In the genomic region with DNA sequence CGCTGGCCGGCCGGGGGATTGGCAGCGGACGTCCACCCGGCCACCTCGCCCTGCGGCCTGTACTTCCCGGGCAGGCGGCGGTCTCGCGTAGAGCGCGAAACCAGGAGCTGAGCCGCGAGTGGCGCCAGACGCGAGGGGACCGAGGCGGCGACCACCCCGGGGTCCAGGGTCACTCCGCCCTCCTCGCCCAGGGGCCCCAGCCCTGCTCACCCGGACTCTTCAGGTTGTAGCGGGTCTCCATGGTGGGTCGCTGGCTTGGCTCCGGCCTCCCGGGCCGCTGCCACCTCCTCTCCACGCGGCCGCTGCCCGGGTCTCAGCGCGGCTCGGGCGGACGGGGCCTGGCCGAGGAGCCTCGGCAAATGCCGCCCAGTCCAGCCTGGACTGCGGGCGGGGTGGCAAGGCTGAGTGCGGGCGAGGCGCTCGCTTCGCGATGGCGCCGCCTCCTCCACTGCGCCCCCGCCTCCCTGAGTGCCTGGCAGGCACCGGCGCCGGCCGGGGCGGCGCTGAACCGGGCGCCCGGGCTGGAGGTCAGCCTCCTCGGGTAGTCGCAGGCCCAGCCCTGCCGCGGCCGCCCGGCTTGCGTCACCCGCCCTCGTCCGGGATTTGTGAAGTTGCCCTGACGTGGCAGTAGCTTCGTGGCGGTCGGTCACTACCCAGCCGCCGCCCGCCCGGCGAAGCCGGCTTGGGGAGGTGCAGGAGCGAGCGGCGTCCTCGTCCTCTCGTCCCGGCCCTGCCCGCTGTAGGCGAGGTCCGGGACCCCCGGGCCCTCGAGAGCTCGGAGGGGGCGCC, we compare ENCODE assay signal across 8 cellular contexts. TPM values are rescaled to one million over a fixed set of nuclear protein-coding genes. Genes with fewer than 3 reads are reported as not detected.
DNase-seq lines count a peak whose midpoint lies in the region; ATAC-seq, FAIRE-seq and TF ChIP-seq lines count a peak whose summit lies in the region.

A gene with protein sequence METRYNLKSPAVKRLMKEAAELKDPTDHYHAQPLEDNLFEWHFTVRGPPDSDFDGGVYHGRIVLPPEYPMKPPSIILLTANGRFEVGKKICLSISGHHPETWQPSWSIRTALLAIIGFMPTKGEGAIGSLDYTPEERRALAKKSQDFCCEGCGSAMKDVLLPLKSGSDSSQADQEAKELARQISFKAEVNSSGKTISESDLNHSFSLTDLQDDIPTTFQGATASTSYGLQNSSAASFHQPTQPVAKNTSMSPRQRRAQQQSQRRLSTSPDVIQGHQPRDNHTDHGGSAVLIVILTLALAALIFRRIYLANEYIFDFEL (minus strand): TSS at position 394 of the 789 bp plus-strand sequence. CDS start 153 bp downstream, at position 241.

- no peak for TF ChIP-seq RAD21 in A549 (conservative IDR thresholded peaks at IDR 0.05 in 1 of 2, IDR thresholded peaks at IDR 0.05 in 1 of 2)

- intact Hi-C loops in dorsolateral prefrontal cortex (cut with DNase I) (loop anchor here (5.0 to 10.0 kb wide), 4 partner anchors 40 to 378 kb away; a partner anchor contains a TSS), lower leg skin (cut with DNase I; ENCODE audit: low total_unique reads) (no loop called here)

- H3K9me3 Mint-ChIP-seq in activated CD4-positive, alpha-beta memory T cell treated with anti-CD3 and anti-CD28 coated beads, Interleukin-2, amount 10 ng/mL, durations not matched to agents 7 days and 5 days: no peaks in the 10 kb centered on the region

- no peaks in the 10 kb centered on the region for H3K9me3 ChIP-seq in A549

- peaks cover 69% of the 10 kb centered on the region for H3K4me1 Mint-ChIP-seq in activated CD4-positive, alpha-beta memory T cell treated with anti-CD3 and anti-CD28 coated beads, Interleukin-2, amount 10 ng/mL, durations not matched to agents 7 days and 5 days

- no peak for FAIRE-seq in A549 (lab: Jason Lieb, UNC)

- 0% methylated on average over 2 of the region's 98 CpGs for WGBS in A549 (ENCODE audit: missing lambda C conversion rate)
- 0% methylated on average over 34 to 46 of the region's 98 CpGs for WGBS in lower leg skin, 2 donors

- H3K27ac ChIP-seq in A549 (peak within 1 kb of the TSS; percentile 94 to 98), dorsolateral prefrontal cortex (peak within 1 kb of the TSS; percentile 85 to 99 (median 96))

- ATAC-seq in A549 (peak; percentile 96 to 98), GM18502 (IDR thresholded peaks at IDR 0.05; ENCODE audit: poor library complexity, unreplicated experiment) (peak; percentile 53), HG03039 (IDR thresholded peaks at IDR 0.05; ENCODE audit: unreplicated experiment) (peak; percentile 46)

- DNase-seq in A549 (ENCODE audit: low read depth in 1 of 2, low spot score in 1 of 2) (peak; percentile 48 to 86), NCI-H446 treated with DMSO at 0.1 percent for 48 hours (lab: John Stamatoyannopoulos, UW) (peak; percentile 66), dorsolateral prefrontal cortex (peak; percentile 74 to 92 (median 86)), lower leg skin (ENCODE audit: low spot score in 2 of 2) (peak; percentile 91 to 98)
- peak; percentile 82 for DNase-seq in activated CD4-positive, alpha-beta memory T cell treated with anti-CD3 and anti-CD28 coated beads, Interleukin-2, amount 10 ng/mL, durations not matched to agents 7 days and 5 days
- peak; percentile 61 to 64 for DNase-seq in stimulated activated CD4-positive, alpha-beta T cell treated with anti-CD3 and anti-CD28 coated beads, Interleukin-4, amount 100 ng/mL, for 4 hours

- H3K27ac Mint-ChIP-seq in activated CD4-positive, alpha-beta memory T cell treated with anti-CD3 and anti-CD28 coated beads, Interleukin-2, amount 10 ng/mL, durations not matched to agents 7 days and 5 days: peak within 1 kb of the TSS; percentile 88

- H3K4me2 ChIP-seq in A549: peak within 1 kb of the TSS; percentile 73

- no peak for TF ChIP-seq EP300 in A549 (IDR thresholded peaks at IDR 0.05)

- CTCF ChIA-PET in A549 (lab: Yijun Ruan, JAX): interaction anchor here (1.1 to 1.5 kb wide), 3 partner anchors 11 to 41 kb away, joined by 3 to 5 read pairs (median 4); no protein-coding TSS in a partner anchor
- CTCF ChIA-PET in activated CD4-positive, alpha-beta memory T cell treated with anti-CD3 and anti-CD28 coated beads, Interleukin-2, amount 10 ng/mL, durations not matched to agents 7 days and 5 days (lab: Charles Lee): interaction anchor here (0.9 to 4.5 kb wide), 6 partner anchors 10 to 54 kb away, joined by 3 to 41 read pairs (median 14); no protein-coding TSS in a partner anchor

- TF ChIP-seq POLR2A in A549 (IDR thresholded peaks at IDR 0.05; ENCODE audit: low read length) (peak; percentile 59), lower leg skin (IDR thresholded peaks at IDR 0.05) (peak in 1 of 2 donors; percentile 87)

- peak within 1 kb of the TSS; percentile 90 for H3K4me3 Mint-ChIP-seq in activated CD4-positive, alpha-beta memory T cell treated with anti-CD3 and anti-CD28 coated beads, Interleukin-2, amount 10 ng/mL, durations not matched to agents 7 days and 5 days

- H3K27me3 ChIP-seq in dorsolateral prefrontal cortex: no peaks in the 10 kb centered on the region

- H3K27me3 Mint-ChIP-seq in activated CD4-positive, alpha-beta memory T cell treated with anti-CD3 and anti-CD28 coated beads, Interleukin-2, amount 10 ng/mL, durations not matched to agents 7 days and 5 days: no peaks in the 10 kb centered on the region

- peaks cover 19% of the 10 kb centered on the region for H3K36me3 Mint-ChIP-seq in activated CD4-positive, alpha-beta memory T cell treated with anti-CD3 and anti-CD28 coated beads, Interleukin-2, amount 10 ng/mL, durations not matched to agents 7 days and 5 days (ENCODE audit: low read depth)

- POLR2A ChIA-PET in A549 (lab: Yijun Ruan, JAX): interaction anchor here (0.6 to 1.8 kb wide), 8 partner anchors 10 to 477 kb away, joined by 3 to 13 read pairs (median 4); a partner anchor contains a TSS
- POLR2A ChIA-PET in activated CD4-positive, alpha-beta memory T cell treated with anti-CD3 and anti-CD28 coated beads, Interleukin-2, amount 10 ng/mL, durations not matched to agents 7 days and 5 days (lab: Charles Lee): interaction anchor here (0.9 to 9.4 kb wide), 14 partner anchors 8 to 482 kb away, joined by 3 to 131 read pairs (median 6); a partner anchor contains a TSS

- H3K4me1 ChIP-seq in A549: peaks cover 15% of the 10 kb centered on the region; the same call in 1 of the 3 replicates

- H3K4me3 ChIP-seq in A549: peak within 1 kb of the TSS; percentile 72
- peak within 1 kb of the TSS; percentile 75 to 99 (median 92) for H3K4me3 ChIP-seq in dorsolateral prefrontal cortex
- peak within 1 kb of the TSS; percentile 89 for H3K4me3 ChIP-seq in lower leg skin (ENCODE audit: low read depth, poor library complexity, severe bottlenecking)

- no peak for TF ChIP-seq CTCF in A549 (IDR thresholded peaks at IDR 0.05)
- TF ChIP-seq CTCF in dorsolateral prefrontal cortex (IDR thresholded peaks at IDR 0.05 in 54 of 56, conservative IDR thresholded peaks at IDR 0.05 in 2 of 56; ENCODE audit: low read depth in 1 of 56, partially characterized antibody in 56 of 56): peak in 22 of 56 donors; percentile 1 to 63 (median 29)
- no peak for TF ChIP-seq CTCF in lower leg skin (IDR thresholded peaks at IDR 0.05)

TF ChIP-seq in A549, 52 proteins besides CTCF, POLR2A, EP300 and RAD21 (continues in another document):
- TF ChIP-seq, protein P1, sequence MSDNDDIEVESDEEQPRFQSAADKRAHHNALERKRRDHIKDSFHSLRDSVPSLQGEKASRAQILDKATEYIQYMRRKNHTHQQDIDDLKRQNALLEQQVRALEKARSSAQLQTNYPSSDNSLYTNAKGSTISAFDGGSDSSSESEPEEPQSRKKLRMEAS (IDR thresholded peaks at IDR 0.05): peak; percentile 43
- TF ChIP-seq, protein P2, sequence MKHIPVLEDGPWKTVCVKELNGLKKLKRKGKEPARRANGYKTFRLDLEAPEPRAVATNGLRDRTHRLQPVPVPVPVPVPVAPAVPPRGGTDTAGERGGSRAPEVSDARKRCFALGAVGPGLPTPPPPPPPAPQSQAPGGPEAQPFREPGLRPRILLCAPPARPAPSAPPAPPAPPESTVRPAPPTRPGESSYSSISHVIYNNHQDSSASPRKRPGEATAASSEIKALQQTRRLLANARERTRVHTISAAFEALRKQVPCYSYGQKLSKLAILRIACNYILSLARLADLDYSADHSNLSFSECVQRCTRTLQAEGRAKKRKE (CRISPR knock-in tag; IDR thresholded peaks at IDR 0.05; ENCODE audit: low read depth): no peak
- no peak for TF ChIP-seq SREBF2 (IDR thresholded peaks at IDR 0.05)
- TF ChIP-seq JUN (IDR thresholded peaks at IDR 0.05): peak in 1 of 2 experiments; percentile 70; a peak in 3 of 5 replicates
- TF ChIP-seq, protein P3, sequence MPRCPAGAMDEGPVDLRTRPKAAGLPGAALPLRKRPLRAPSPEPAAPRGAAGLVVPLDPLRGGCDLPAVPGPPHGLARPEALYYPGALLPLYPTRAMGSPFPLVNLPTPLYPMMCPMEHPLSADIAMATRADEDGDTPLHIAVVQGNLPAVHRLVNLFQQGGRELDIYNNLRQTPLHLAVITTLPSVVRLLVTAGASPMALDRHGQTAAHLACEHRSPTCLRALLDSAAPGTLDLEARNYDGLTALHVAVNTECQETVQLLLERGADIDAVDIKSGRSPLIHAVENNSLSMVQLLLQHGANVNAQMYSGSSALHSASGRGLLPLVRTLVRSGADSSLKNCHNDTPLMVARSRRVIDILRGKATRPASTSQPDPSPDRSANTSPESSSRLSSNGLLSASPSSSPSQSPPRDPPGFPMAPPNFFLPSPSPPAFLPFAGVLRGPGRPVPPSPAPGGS (IDR thresholded peaks at IDR 0.05): peak; percentile 71; the same call in 2 of the 3 replicates

RNA-seq across cellular contexts. Expression of the gene that starts here (rescaled TPM):
- polyA plus RNA-seq in A549 (2011; rRNA removed): 26.6 and 32.7 TPM in 2 replicates
- 6.4 and 7.9 TPM in 2 replicates for polyA plus RNA-seq in A549 (2012; cell fraction: cytosol; rRNA removed)
- polyA plus RNA-seq in A549 (2012; cell fraction: nucleus; rRNA removed): 2.2 and 3.7 TPM in 2 replicates
- 12.6 to 13.3 TPM (median 12.7 TPM) in 3 replicates for polyA plus RNA-seq in A549 (2017; fragmentation: RNase III; extraction: RNeasy Plus Mini Kit Qiagen cat#74134 plus additional on column Dnase treatment)
- polyA minus RNA-seq in A549 (2011; rRNA and poly(A)+ RNA removed): 12.3 and 13.3 TPM in 2 replicates
- 10 to 100 TPM; 36.9 to 37.2 TPM for total RNA-seq in activated CD4-positive, alpha-beta memory T cell treated with anti-CD3 and anti-CD28 coated beads, Interleukin-2, amount 10 ng/mL, durations not matched to agents 7 days and 5 days
- total RNA-seq in dorsolateral prefrontal cortex: 10 to 100 TPM; 16.6 to 28.5 (median 23.0) TPM
- 10 to 100 TPM; 15.9 to 26.7 (median 22.6) TPM for total RNA-seq in lower leg skin

Comparison
In these comparisons a context has a peak if more than half of its experiments do, and no peak if none do; other contexts are left out.
1. Peak in every context shown above with its lines: DNase-seq, ATAC-seq, H3K4me3 ChIP-seq and H3K27ac ChIP-seq.
2. ATAC-seq: peak in every context shown above with its lines; median percentile 97 in A549; 53 in GM18502; 46 in HG03039.